In the genomic region with DNA sequence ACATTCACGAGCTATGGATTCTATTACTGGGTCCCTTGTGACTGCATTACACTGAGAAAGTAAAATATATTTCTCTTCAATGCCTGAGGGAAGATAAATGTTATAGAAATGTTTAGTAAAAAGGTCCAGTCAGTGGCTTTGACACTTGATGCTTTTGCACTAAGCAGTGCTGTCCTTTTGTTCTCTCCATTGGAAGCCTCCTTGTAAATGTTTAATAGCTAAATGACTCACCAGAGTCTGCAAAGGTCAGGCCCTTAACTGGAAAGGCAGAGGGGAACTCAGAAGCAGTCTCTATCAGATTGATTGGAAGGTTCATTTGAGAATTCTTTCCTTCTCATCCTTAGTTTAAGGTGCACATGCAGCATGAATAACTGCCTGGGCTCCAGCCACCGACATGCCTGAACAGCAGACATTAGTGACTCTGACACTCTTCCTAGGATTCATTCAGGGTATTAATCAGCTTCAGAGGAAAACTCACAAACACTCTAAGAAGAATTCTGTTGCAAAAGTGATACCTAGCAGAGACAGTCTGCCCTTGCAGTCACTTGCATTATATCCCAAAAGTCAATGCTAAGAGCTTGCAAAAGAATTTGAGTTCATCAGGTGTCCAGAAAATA, we compare ENCODE assay signal across 12 cellular contexts. TPM values are rescaled to one million over a fixed set of nuclear protein-coding genes. Genes with fewer than 3 reads are reported as not detected.
DNase-seq lines count a peak whose midpoint lies in the region; ATAC-seq, FAIRE-seq and TF ChIP-seq lines count a peak whose summit lies in the region.
"Had no signal": no experiment of that assay in that cellular context is flagged by ENCODE, and none has a peak within 500 bp of the region (broad histone marks: within the 10 kb centered on the region; RNA-seq: fewer than 3 reads in every experiment).

No MANE protein-coding gene starts in this region.

- H3K4me2 ChIP-seq in mesenchymal stem cell (ENCODE audit: low read length, poor library complexity, severe bottlenecking) = no peak overlapping the region

- H3K23ac ChIP-seq in mesenchymal stem cell (ENCODE audit: low read length in 2 of 2) = no peak overlapping the region

- 66% methylated on average over 2 of the region's 2 CpGs for WGBS in mesenchymal stem cell

- no peak overlapping the region for H2BK15ac ChIP-seq in mesenchymal stem cell (ENCODE audit: low read depth, poor library complexity, severe bottlenecking)

- no peak overlapping the region for H4K8ac ChIP-seq in mesenchymal stem cell (ENCODE audit: low read length)

- H3K4me1 ChIP-seq in HEK293 (ENCODE audit: control insufficient read depth, insufficient read depth, low read length) = peaks cover 36% of the 10 kb centered on the region
- H3K4me1 ChIP-seq in RWPE2 (ENCODE audit: insufficient read depth, poor library complexity, severe bottlenecking) = peaks cover 4% of the 10 kb centered on the region
- H3K4me1 ChIP-seq in mesenchymal stem cell (ENCODE audit: control insufficient read depth, insufficient read depth, low read depth, low read length) = peaks cover 3% of the 10 kb centered on the region

- H3K36me3 ChIP-seq in HEK293 (ENCODE audit: control insufficient read depth in 2 of 2, insufficient read depth in 1 of 2, low read length in 2 of 2) (no peaks in the 10 kb centered on the region), RWPE2 (ENCODE audit: low read depth) (no peaks in the 10 kb centered on the region), mesenchymal stem cell (ENCODE audit: control insufficient read depth in 1 of 2, insufficient read depth in 2 of 2, low read depth in 1 of 2, low read length in 2 of 2) (peaks cover 0 to 4% of the 10 kb centered on the region in 2 experiments)
- H3K36me3 ChIP-seq: transverse colon had no signal

- H3K4me3 ChIP-seq in HEK293 (ENCODE audit: low read depth, low read length) (no peak overlapping the region), RWPE2 (ENCODE audit: severe bottlenecking) (no peak overlapping the region), mesenchymal stem cell (ENCODE audit: insufficient read depth in 1 of 2, low read depth in 1 of 2, low read length in 2 of 2) (no peak overlapping the region)
- H3K4me3 ChIP-seq: body of pancreas, transverse colon had no signal

- TF ChIP-seq CTCF in HEK293 (tag by site-specific recombination; IDR thresholded peaks at IDR 0.05) = no peak
- TF ChIP-seq CTCF in RWPE2 (IDR thresholded peaks at IDR 0.05; ENCODE audit: poor library complexity, severe bottlenecking) = no peak

- ATAC-seq in RWPE2 (ENCODE audit: low read depth) (peak; percentile 82), GM21360 (IDR thresholded peaks at IDR 0.05; ENCODE audit: unreplicated experiment) (no peak)
- ATAC-seq: body of pancreas had no signal

- H2AK5ac ChIP-seq in mesenchymal stem cell (ENCODE audit: low read length, severe bottlenecking) = no peak overlapping the region

- H3K4ac ChIP-seq in mesenchymal stem cell (ENCODE audit: low read depth in 1 of 2, low read length in 2 of 2) = no peak overlapping the region

- CTCF ChIA-PET in HEK293 (lab: Yijun Ruan, JAX) = interaction anchor here (0.7 to 1.5 kb wide), 3 partner anchors 14 to 35 kb away, joined by 3 to 5 read pairs (median 3); no protein-coding TSS in a partner anchor

- no peak overlapping the region for H2BK12ac ChIP-seq in mesenchymal stem cell (ENCODE audit: low read length in 2 of 2)

- FAIRE-seq in GM18507 (lab: Jason Lieb, UNC) = peak; percentile 71

- no peaks in the 10 kb centered on the region for H3K27me3 ChIP-seq in RWPE2 (ENCODE audit: insufficient read depth, poor library complexity, severe bottlenecking)
- no peaks in the 10 kb centered on the region for H3K27me3 ChIP-seq in mesenchymal stem cell (ENCODE audit: control insufficient read depth in 1 of 2, insufficient read depth in 1 of 2, low read length in 2 of 2)
- H3K27me3 ChIP-seq: body of pancreas, transverse colon had no signal

- no peak overlapping the region for H2AFZ ChIP-seq in mesenchymal stem cell (ENCODE audit: low read depth, low read length)

- H3K79me1 ChIP-seq in mesenchymal stem cell (replicated peaks; ENCODE audit: low read length, poor library complexity, severe bottlenecking) = peaks cover 1% of the 10 kb centered on the region

- no peak overlapping the region for H2BK5ac ChIP-seq in mesenchymal stem cell (ENCODE audit: low read depth, low read length, poor library complexity, severe bottlenecking)

- POLR2A ChIA-PET in HEK293 (lab: Yijun Ruan, JAX) = interaction anchor here (1.3 to 2.7 kb wide), 2 partner anchors 12 to 115 kb away, joined by 3 to 14 read pairs; partner anchors contain the start of genes BCCIP, EDRF1 and UROS

- H3K9ac ChIP-seq in mesenchymal stem cell (ENCODE audit: low read length) = no peak overlapping the region

- peak overlapping the region; percentile 59; the same call in 1 of the 2 replicates for H3K27ac ChIP-seq in HEK293 (ENCODE audit: extremely low read depth, low read depth, low read length)
- no peak overlapping the region for H3K27ac ChIP-seq in RWPE2 (ENCODE audit: poor library complexity, severe bottlenecking)
- H3K27ac ChIP-seq in mesenchymal stem cell (ENCODE audit: low read length, poor library complexity, severe bottlenecking) = peak overlapping the region; percentile 43
- H3K27ac ChIP-seq: body of pancreas, transverse colon had no signal

- H3K14ac ChIP-seq in mesenchymal stem cell (ENCODE audit: low read length in 2 of 2) = no peak overlapping the region

- H3K9me3 ChIP-seq in HEK293 (ENCODE audit: control insufficient read depth, insufficient read depth, low read depth, low read length) (no peaks in the 10 kb centered on the region), RWPE2 (ENCODE audit: severe bottlenecking) (no peaks in the 10 kb centered on the region), mesenchymal stem cell (ENCODE audit: control insufficient read depth, low read length) (no peaks in the 10 kb centered on the region)
- H3K9me3 ChIP-seq: body of pancreas had no signal

- no peak overlapping the region for H3K18ac ChIP-seq in mesenchymal stem cell (ENCODE audit: low read depth in 1 of 2, low read length in 2 of 2)

- DNase-seq in GM18507 (ENCODE audit: extremely low spot score, insufficient read length, low read depth) = no peak
- DNase-seq in RWPE2 (ENCODE audit: low spot score) = no peak
- peak; percentile 69 for DNase-seq in mesenchymal stem cell
- no peak for DNase-seq in NCI-H524 (lab: John Stamatoyannopoulos, UW)
- no peak for DNase-seq in activated CD8-positive, alpha-beta memory T cell treated with anti-CD3 and anti-CD28 coated beads, Interleukin-2, amount 50 U/mL, for 4 hours
- no peak for DNase-seq in RKO (ENCODE audit: low spot score)
- DNase-seq: body of pancreas, left cardiac atrium, NCI-H526, transverse colon had no signal

- no peak overlapping the region for H2BK120ac ChIP-seq in mesenchymal stem cell (ENCODE audit: low read depth, low read length)

- no peak overlapping the region for H4K91ac ChIP-seq in mesenchymal stem cell (ENCODE audit: low read length)

TF ChIP-seq in HEK293, 187 proteins besides CTCF, POLR2A, EP300 and RAD21 (continues in another document):
- TF ChIP-seq ZNF248 (tag by site-specific recombination; IDR thresholded peaks at IDR 0.05) (no peak), OVOL3 (tag by site-specific recombination; IDR thresholded peaks at IDR 0.05) (peak; percentile 58; the same call in 1 of the 2 replicates), ZNF561 (tag by site-specific recombination; IDR thresholded peaks at IDR 0.05; ENCODE audit: borderline replicate concordance) (no peak), ZNF132 (tag by site-specific recombination; IDR thresholded peaks at IDR 0.05; ENCODE audit: borderline replicate concordance) (no peak), ZNF366 (tag by site-specific recombination; conservative IDR thresholded peaks at IDR 0.05) (peak; percentile 77), ZBTB8A (tag by site-specific recombination; IDR thresholded peaks at IDR 0.05) (no peak), WT1 (tag by site-specific recombination; IDR thresholded peaks at IDR 0.05) (no peak), ZXDB (tag by site-specific recombination; IDR thresholded peaks at IDR 0.05) (peak; percentile 51), HOXD13 (CRISPR knock-in tag; IDR thresholded peaks at IDR 0.05; ENCODE audit: borderline replicate concordance) (peak; percentile 87), OSR2 (tag by site-specific recombination; IDR thresholded peaks at IDR 0.05) (peak; percentile 75), ZNF549 (tag by site-specific recombination; IDR thresholded peaks at IDR 0.05) (no peak), ZNF843 (tag by site-specific recombination; IDR thresholded peaks at IDR 0.05) (0 out of 2 replicates have a peak, but pooled peaks have one; percentile 71), TRIM28 (IDR thresholded peaks at IDR 0.05; ENCODE audit: borderline replicate concordance, low read length) (peak; percentile 72), BCL11A (tag by site-specific recombination; IDR thresholded peaks at IDR 0.05; ENCODE audit: low read depth) (0 out of 2 replicates have a peak, but pooled peaks have one; percentile 42)
- TF ChIP-seq, protein P1, sequence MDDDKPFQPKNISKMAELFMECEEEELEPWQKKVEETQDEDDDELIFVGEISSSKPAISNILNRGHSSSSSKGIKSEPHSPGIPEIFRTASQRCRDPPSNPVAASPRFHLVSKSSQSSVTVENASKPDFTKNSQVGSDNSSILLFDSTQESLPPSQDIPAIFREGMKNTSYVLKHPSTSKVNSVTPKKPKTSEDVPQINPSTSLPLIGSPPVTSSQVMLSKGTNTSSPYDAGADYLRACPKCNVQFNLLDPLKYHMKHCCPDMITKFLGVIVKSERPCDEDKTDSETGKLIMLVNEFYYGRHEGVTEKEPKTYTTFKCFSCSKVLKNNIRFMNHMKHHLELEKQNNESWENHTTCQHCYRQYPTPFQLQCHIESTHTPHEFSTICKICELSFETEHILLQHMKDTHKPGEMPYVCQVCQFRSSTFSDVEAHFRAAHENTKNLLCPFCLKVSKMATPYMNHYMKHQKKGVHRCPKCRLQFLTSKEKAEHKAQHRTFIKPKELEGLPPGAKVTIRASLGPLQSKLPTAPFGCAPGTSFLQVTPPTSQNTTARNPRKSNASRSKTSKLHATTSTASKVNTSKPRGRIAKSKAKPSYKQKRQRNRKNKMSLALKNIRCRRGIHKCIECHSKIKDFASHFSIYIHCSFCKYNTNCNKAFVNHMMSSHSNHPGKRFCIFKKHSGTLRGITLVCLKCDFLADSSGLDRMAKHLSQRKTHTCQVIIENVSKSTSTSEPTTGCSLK (tag by site-specific recombination; IDR thresholded peaks at IDR 0.05) = no peak

RNA-seq across cellular contexts. Expression of gene EDRF1, which starts 11.5 kb away (rescaled TPM):
- 12.3 TPM for polyA plus RNA-seq in mesenchymal stem cell (2013, experiment 1 of 2)
- polyA plus RNA-seq in mesenchymal stem cell (2013, experiment 2 of 2) = 11.8 TPM

RNA-seq across cellular contexts. Expression of gene TEX36, which starts 25.0 kb away (rescaled TPM):
- not detected for polyA plus RNA-seq in mesenchymal stem cell (2013, experiment 1 of 2)
- not detected for polyA plus RNA-seq in mesenchymal stem cell (2013, experiment 2 of 2)
